Comparison of ENCODE assay signal across 20 cellular contexts in the genomic region with DNA sequence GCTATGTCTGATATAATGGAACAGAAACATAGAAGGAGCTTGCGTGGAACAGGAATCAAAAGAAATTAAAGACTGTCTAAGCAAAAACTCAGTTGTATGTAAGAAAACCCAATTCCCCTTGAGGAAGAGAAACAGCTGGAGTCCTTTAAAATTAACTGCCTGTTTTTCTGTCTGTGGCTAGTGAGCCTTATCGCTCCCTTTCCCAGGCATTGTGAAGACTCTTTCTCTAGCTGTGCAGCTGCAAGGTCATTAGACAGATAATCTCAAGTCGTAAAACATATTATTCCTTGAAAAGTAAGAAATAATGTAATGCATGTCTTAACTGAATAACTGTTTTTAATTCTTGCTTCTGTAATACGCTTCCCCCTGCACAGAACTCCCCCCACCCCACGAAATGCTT. TPM values are rescaled to one million over a fixed set of nuclear protein-coding genes. Genes with fewer than 3 reads are reported as not detected.
DNase-seq lines count a peak whose midpoint lies in the region; ATAC-seq and TF ChIP-seq lines count a peak whose summit lies in the region.
"Had no signal": no experiment of that assay in that cellular context is flagged by ENCODE, and none has a peak within 500 bp of the region (broad histone marks: within the 10 kb centered on the region; RNA-seq: fewer than 3 reads in every experiment).

No MANE protein-coding gene starts in this region.

- H3K27ac ChIP-seq in caudate nucleus (ENCODE audit: low read depth, low read length): no peak overlapping the region
- H3K27ac ChIP-seq: SJSA1 had no signal

- no peaks in the 10 kb centered on the region for H3K9me3 Mint-ChIP-seq in nephron

- H3K36me3 Mint-ChIP-seq in nephron (ENCODE audit: low read depth): no peaks in the 10 kb centered on the region
- H3K36me3 Mint-ChIP-seq: CD14-positive monocyte had no signal

- ATAC-seq in GM19023 (IDR thresholded peaks at IDR 0.05; ENCODE audit: unreplicated experiment): no peak

- H3K27ac Mint-ChIP-seq in nephron: peak overlapping the region; percentile 65 to 85 (median 71)
- H3K27ac Mint-ChIP-seq: B cell, CD14-positive monocyte had no signal

- peaks cover 30% of the 10 kb centered on the region for H3K4me1 Mint-ChIP-seq in nephron
- H3K4me1 Mint-ChIP-seq: B cell had no signal

- DNase-seq in OCI-M1 (lab: John Stamatoyannopoulos, UW): peak; percentile 78
- DNase-seq in fibroblast of villous mesenchyme (ENCODE audit: low read depth): peak; percentile 87
- DNase-seq in caudate nucleus (lab: John Stamatoyannopoulos, UW): no peak
- DNase-seq in cerebellar cortex (ENCODE audit: low spot score): no peak
- no peak for DNase-seq in DMS153 (lab: John Stamatoyannopoulos, UW)
- DNase-seq: Karpas-422, NCI-H1092 treated with DMSO at 0.1 percent for 48 hours, NCI-H1436, NCI-H1930, NCI-H2107, NCI-H524, NCI-H774, Right ventricle myocardium superior, RPMI8226 had no signal

- TF ChIP-seq CTCF in fibroblast of villous mesenchyme (IDR thresholded peaks at IDR 0.05; ENCODE audit: insufficient read depth, low read depth, low read length) (no peak), nephron (IDR thresholded peaks at IDR 0.05; ENCODE audit: unreplicated experiment in 3 of 3) (no peak)

- H3K27me3 Mint-ChIP-seq in nephron (ENCODE audit: low read depth): no peaks in the 10 kb centered on the region

- H3K4me3 ChIP-seq in fibroblast of villous mesenchyme (ENCODE audit: low read depth, low read length): no peak overlapping the region
- H3K4me3 ChIP-seq: SJSA1 had no signal

- H3K4me3 Mint-ChIP-seq in nephron: no peak overlapping the region
- H3K4me3 Mint-ChIP-seq: B cell, CD14-positive monocyte had no signal

RNA-seq across cellular contexts. Expression of a gene that starts 39.7 kb away (rescaled TPM):
- total RNA-seq in fibroblast of villous mesenchyme: 0.32 and 0.43 TPM in 2 replicates
- total RNA-seq: B cell, HT-29, Right ventricle myocardium superior had no signal

RNA-seq across cellular contexts. Expression of a gene that starts 44.2 kb away (rescaled TPM):
- not detected in 2 replicates for total RNA-seq in fibroblast of villous mesenchyme
- total RNA-seq: B cell, HT-29, Right ventricle myocardium superior had no signal

Comparison
In these comparisons a context has a peak if more than half of its experiments do, and no peak if none do; other contexts are left out.
1. DNase-seq: peak in OCI-M1 (single experiment) and fibroblast of villous mesenchyme (single experiment); none in caudate nucleus (0 of 61), cerebellar cortex (single experiment) and DMS153 (single experiment).